In the genomic region with DNA sequence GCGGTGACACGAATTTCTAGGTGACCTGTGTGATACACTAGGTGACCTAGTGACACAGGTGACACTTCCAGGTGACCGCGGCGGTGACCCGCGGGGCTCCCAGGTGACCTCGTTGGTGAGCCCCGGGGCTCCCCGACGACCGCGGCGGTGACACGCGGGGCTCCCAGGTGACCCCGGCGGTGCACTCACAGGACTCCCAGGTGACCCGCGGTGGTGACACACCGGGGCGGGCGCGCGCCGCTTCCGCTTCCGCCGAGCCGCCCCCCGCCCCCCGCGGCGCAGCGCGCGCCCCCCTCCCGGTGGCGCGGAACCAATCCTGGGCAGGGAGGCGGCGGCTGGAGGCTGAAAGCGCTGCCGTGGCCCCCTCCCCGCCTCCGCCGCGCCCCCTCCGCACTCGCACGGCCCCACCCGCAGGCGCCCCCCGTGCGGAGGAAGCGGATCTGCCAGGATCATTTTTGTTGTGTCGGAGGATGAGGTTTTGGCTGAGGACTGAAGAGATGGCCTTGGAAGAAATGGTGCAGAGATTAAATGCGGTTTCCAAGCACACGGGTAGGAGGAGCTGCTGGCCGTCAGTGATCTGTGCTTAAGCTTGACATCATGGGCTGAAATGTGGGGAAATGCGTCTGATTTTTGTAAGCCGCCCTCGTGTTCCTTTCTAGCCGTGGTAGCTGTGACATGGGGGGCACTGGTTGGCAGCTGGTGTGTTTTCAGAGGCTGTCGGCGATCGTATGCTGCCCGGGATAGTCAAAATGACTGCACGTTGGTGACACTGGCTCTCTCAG, we compare ENCODE assay signal across 8 cellular contexts. TPM values are rescaled to one million over a fixed set of nuclear protein-coding genes. Genes with fewer than 3 reads are reported as not detected.
DNase-seq lines count a peak whose midpoint lies in the region; ATAC-seq and TF ChIP-seq lines count a peak whose summit lies in the region.

A gene with protein sequence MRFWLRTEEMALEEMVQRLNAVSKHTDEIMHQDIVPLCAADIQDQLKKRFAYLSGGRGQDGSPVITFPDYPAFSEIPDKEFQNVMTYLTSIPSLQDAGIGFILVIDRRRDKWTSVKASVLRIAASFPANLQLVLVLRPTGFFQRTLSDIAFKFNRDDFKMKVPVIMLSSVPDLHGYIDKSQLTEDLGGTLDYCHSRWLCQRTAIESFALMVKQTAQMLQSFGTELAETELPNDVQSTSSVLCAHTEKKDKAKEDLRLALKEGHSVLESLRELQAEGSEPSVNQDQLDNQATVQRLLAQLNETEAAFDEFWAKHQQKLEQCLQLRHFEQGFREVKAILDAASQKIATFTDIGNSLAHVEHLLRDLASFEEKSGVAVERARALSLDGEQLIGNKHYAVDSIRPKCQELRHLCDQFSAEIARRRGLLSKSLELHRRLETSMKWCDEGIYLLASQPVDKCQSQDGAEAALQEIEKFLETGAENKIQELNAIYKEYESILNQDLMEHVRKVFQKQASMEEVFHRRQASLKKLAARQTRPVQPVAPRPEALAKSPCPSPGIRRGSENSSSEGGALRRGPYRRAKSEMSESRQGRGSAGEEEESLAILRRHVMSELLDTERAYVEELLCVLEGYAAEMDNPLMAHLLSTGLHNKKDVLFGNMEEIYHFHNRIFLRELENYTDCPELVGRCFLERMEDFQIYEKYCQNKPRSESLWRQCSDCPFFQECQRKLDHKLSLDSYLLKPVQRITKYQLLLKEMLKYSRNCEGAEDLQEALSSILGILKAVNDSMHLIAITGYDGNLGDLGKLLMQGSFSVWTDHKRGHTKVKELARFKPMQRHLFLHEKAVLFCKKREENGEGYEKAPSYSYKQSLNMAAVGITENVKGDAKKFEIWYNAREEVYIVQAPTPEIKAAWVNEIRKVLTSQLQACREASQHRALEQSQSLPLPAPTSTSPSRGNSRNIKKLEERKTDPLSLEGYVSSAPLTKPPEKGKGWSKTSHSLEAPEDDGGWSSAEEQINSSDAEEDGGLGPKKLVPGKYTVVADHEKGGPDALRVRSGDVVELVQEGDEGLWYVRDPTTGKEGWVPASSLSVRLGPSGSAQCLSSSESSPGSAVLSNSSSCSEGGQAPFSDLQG (plus strand): TSS at position 305 of the 782 bp plus-strand sequence. CDS start 166 bp downstream, at position 471.

- 0 out of 2 replicates have a peak, but pooled peaks have one; percentile 9 for TF ChIP-seq CTCF in AG10803 (conservative IDR thresholded peaks at IDR 0.05; ENCODE audit: low read length)
- peak in 1 of 2 donors; percentile 53 for TF ChIP-seq CTCF in right atrium auricular region (IDR thresholded peaks at IDR 0.05)

- ATAC-seq in HG03097 (IDR thresholded peaks at IDR 0.05; ENCODE audit: low FRiP score, unreplicated experiment): peak; percentile 18
- ATAC-seq in activated naive CD8-positive, alpha-beta T cell treated with anti-CD3 and anti-CD28 coated beads, Interleukin-2, amount 10 ng/mL, durations not matched to agents 7 days and 5 days (ENCODE audit: low read depth): peak; percentile 81
- no peak for ATAC-seq in GM19467 (IDR thresholded peaks at IDR 0.05; ENCODE audit: unreplicated experiment)

- H3K27ac Mint-ChIP-seq in activated naive CD8-positive, alpha-beta T cell treated with anti-CD3 and anti-CD28 coated beads, Interleukin-2, amount 10 ng/mL, durations not matched to agents 7 days and 5 days: peak within 1 kb of the TSS; percentile 84

- peak within 1 kb of the TSS; percentile 93 for H3K4me3 Mint-ChIP-seq in activated naive CD8-positive, alpha-beta T cell treated with anti-CD3 and anti-CD28 coated beads, Interleukin-2, amount 10 ng/mL, durations not matched to agents 7 days and 5 days

- POLR2A ChIA-PET in activated naive CD8-positive, alpha-beta T cell treated with anti-CD3 and anti-CD28 coated beads, Interleukin-2, amount 10 ng/mL, durations not matched to agents 7 days and 5 days (lab: Charles Lee): interaction anchor here (1.1 to 1.4 kb wide), 3 partner anchors 16 to 241 kb away, joined by 3 to 6 read pairs (median 4); a partner anchor contains a TSS

- WGBS in urinary bladder: 1% methylated on average over 69 of the region's 69 CpGs

- H3K27me3 Mint-ChIP-seq in activated naive CD8-positive, alpha-beta T cell treated with anti-CD3 and anti-CD28 coated beads, Interleukin-2, amount 10 ng/mL, durations not matched to agents 7 days and 5 days: peaks cover 20% of the 10 kb centered on the region

- H3K27ac ChIP-seq in right atrium auricular region (peak within 1 kb of the TSS; percentile 87 to 94), urinary bladder (ENCODE audit: low read depth) (peak within 1 kb of the TSS; percentile 78)

- H3K27me3 ChIP-seq in right atrium auricular region: no peaks in the 10 kb centered on the region

- peak; percentile 20 for DNase-seq in AG10803 (ENCODE audit: low read depth)
- peak; percentile 43 for DNase-seq in SK-MEL-5 (ENCODE audit: low read depth, low spot score)
- peak; percentile 78 for DNase-seq in activated naive CD8-positive, alpha-beta T cell treated with anti-CD3 and anti-CD28 coated beads, Interleukin-2, amount 10 ng/mL, durations not matched to agents 7 days and 5 days
- DNase-seq in right atrium auricular region (ENCODE audit: low spot score): no peak
- peak; percentile 44 for DNase-seq in putamen (ENCODE audit: low spot score)

- H3K9me3 Mint-ChIP-seq in activated naive CD8-positive, alpha-beta T cell treated with anti-CD3 and anti-CD28 coated beads, Interleukin-2, amount 10 ng/mL, durations not matched to agents 7 days and 5 days: peaks cover 5% of the 10 kb centered on the region

- H3K4me3 ChIP-seq in AG10803 (ENCODE audit: low read length): no peak within 1 kb of the TSS
- H3K4me3 ChIP-seq in right atrium auricular region: peak within 1 kb of the TSS; percentile 53 to 65
- peak within 1 kb of the TSS; percentile 61 for H3K4me3 ChIP-seq in urinary bladder (ENCODE audit: low read depth, low read length)

- H3K36me3 ChIP-seq in right atrium auricular region (no peaks in the 10 kb centered on the region), urinary bladder (ENCODE audit: insufficient read depth) (no peaks in the 10 kb centered on the region)

- in situ Hi-C loops in SK-MEL-5 (cut with HindIII; ENCODE audit: low pct_unique_long_range_greater_than_20kb, low sequenced_read_pairs): no loop called here

- H3K4me1 ChIP-seq in right atrium auricular region (peaks cover 0 to 27% of the 10 kb centered on the region in 2 donors), urinary bladder (ENCODE audit: insufficient read depth) (peaks cover 1% of the 10 kb centered on the region)

- no peaks in the 10 kb centered on the region for H3K36me3 Mint-ChIP-seq in activated naive CD8-positive, alpha-beta T cell treated with anti-CD3 and anti-CD28 coated beads, Interleukin-2, amount 10 ng/mL, durations not matched to agents 7 days and 5 days

- no peaks in the 10 kb centered on the region for H3K9me3 ChIP-seq in right atrium auricular region

- H3K4me1 Mint-ChIP-seq in activated naive CD8-positive, alpha-beta T cell treated with anti-CD3 and anti-CD28 coated beads, Interleukin-2, amount 10 ng/mL, durations not matched to agents 7 days and 5 days: peaks cover 17% of the 10 kb centered on the region

RNA-seq across cellular contexts. Expression of the gene that starts here (rescaled TPM):
- total RNA-seq in SK-MEL-5 (2014; rRNA removed; shearing (Covaris generic)): 8.9 and 10.8 TPM in 2 replicates
- polyA plus RNA-seq in SK-MEL-5 (2015; cell fraction: cytosol; rRNA removed): 12.0 and 16.0 TPM in 2 replicates
- 74.9 and 94.9 TPM in 2 replicates for polyA plus RNA-seq in SK-MEL-5 (2015; cell fraction: nucleus; rRNA removed)
- 10 to 100 TPM in 1 of 2 experiments, 1 to 10 TPM in 1; 9.3 to 11.5 TPM for total RNA-seq in activated naive CD8-positive, alpha-beta T cell treated with anti-CD3 and anti-CD28 coated beads, Interleukin-2, amount 10 ng/mL, durations not matched to agents 7 days and 5 days
- 10 to 100 TPM; 17.1 to 21.6 TPM for total RNA-seq in right atrium auricular region
- total RNA-seq in urinary bladder: 15.3 TPM
- polyA plus RNA-seq in urinary bladder: 31.7 TPM
